Comparison of ENCODE assay signal across 8 cellular contexts in the genomic region with DNA sequence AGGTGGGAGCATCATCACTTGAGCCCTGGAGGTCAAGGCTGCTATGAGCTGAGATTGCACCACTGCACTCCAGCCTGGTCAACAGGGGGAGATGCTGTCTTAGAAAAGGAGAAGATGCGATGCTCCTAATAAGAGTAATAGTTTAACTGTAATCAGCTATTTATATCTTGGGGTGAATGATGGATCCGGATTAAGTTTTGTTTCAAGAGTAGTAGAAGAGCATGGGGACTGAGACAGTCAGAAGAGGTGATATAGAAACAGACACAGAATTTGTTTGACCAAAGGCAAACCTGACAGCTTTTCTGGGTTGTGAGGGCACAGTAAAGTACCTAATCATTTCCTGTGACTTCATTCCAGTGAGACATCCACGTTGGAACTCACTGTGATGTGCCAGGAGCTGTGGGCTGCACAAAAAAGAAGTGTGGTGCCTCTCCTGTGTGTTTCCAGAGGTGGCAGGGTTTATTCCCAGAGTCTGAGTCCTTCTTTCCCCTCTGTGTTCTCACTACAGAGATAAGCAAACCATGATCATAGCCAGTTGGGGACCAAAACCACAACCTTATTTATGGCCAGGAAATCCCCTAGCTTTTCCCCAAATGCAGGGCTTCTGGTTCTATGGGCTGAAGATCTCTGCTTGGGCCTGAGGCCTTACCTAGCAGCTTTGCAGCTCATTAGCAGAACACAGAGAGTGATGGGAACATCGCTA.
DNase-seq lines count a peak whose midpoint lies in the region; ATAC-seq and TF ChIP-seq lines count a peak whose summit lies in the region.

No MANE protein-coding gene starts in this region.

- H3K27me3 ChIP-seq in A673 (replicated peaks; ENCODE audit: insufficient read depth, low read depth, low read length, poor library complexity) (no peaks in the 10 kb centered on the region), RWPE2 (ENCODE audit: insufficient read depth, poor library complexity, severe bottlenecking) (no peaks in the 10 kb centered on the region)

- peaks cover 2% of the 10 kb centered on the region for H3K36me3 Mint-ChIP-seq in memory B cell

- CTCF ChIA-PET in A673 (lab: Charles Lee), result no interaction called here

- intact Hi-C loops in A673 (cut with micrococcal nuclease; ENCODE audit: unreplicated experiment), result no loop called here

- H3K4me1 ChIP-seq in A673 (ENCODE audit: insufficient read depth, low read length, poor library complexity, severe bottlenecking) (peaks cover 2% of the 10 kb centered on the region), RWPE2 (ENCODE audit: insufficient read depth, poor library complexity, severe bottlenecking) (peaks cover 19% of the 10 kb centered on the region)

- TF ChIP-seq CTCF in A673 (conservative IDR thresholded peaks at IDR 0.05; ENCODE audit: low read depth, low read length) (peak; percentile 48), RWPE2 (IDR thresholded peaks at IDR 0.05; ENCODE audit: poor library complexity, severe bottlenecking) (peak; percentile 31)

- H3K4me3 Mint-ChIP-seq in memory B cell, result no peak overlapping the region

- peak overlapping the region; percentile 2 for H3K27ac Mint-ChIP-seq in memory B cell

- H3K4me3 ChIP-seq in A673 (ENCODE audit: low read depth, low read length, poor library complexity, severe bottlenecking) (no peak overlapping the region), RWPE2 (ENCODE audit: severe bottlenecking) (no peak overlapping the region)

- POLR2A ChIA-PET in A673 (lab: Charles Lee; ENCODE audit: low non-redundant PET), result no interaction called here

- H3K9me3 ChIP-seq in A673 (ENCODE audit: low read depth, low read length, poor library complexity, severe bottlenecking) (no peaks in the 10 kb centered on the region), RWPE2 (ENCODE audit: severe bottlenecking) (no peaks in the 10 kb centered on the region)

- DNase-seq in A673 (ENCODE audit: low spot score) (peak; percentile 38), RWPE2 (ENCODE audit: low spot score) (no peak), memory B cell (ENCODE audit: low spot score in 2 of 2) (no peak), AG08396 (ENCODE audit: low spot score) (no peak), Kasumi-1 (lab: John Stamatoyannopoulos, UW) (no peak)

- H3K4me1 Mint-ChIP-seq in memory B cell, result peaks cover 15% of the 10 kb centered on the region

- H3K27me3 Mint-ChIP-seq in memory B cell, result no peaks in the 10 kb centered on the region

- H3K27ac ChIP-seq in A673 (ENCODE audit: low read depth, low read length, poor library complexity, severe bottlenecking), result no peak overlapping the region
- peak overlapping the region; percentile 48 for H3K27ac ChIP-seq in RWPE2 (ENCODE audit: poor library complexity, severe bottlenecking)

- no TSS peak for BruUV-seq in A673 (replicated peaks; lab: Mats Ljungman, UMichigan)

- no peaks in the 10 kb centered on the region for H3K36me3 ChIP-seq in A673 (ENCODE audit: insufficient read depth, low read length, poor library complexity, severe bottlenecking)
- no peaks in the 10 kb centered on the region for H3K36me3 ChIP-seq in RWPE2 (ENCODE audit: low read depth)

- ATAC-seq in GM18502 (IDR thresholded peaks at IDR 0.05; ENCODE audit: poor library complexity, unreplicated experiment) (peak; percentile 69), HG02840 (IDR thresholded peaks at IDR 0.05; ENCODE audit: low FRiP score, unreplicated experiment) (peak; percentile 70), RWPE2 (ENCODE audit: low read depth) (peak; percentile 28; the same call in 1 of the 3 replicates), memory B cell (ENCODE audit: low read depth) (peak; percentile 59), esophagus mucosa (no peak)

- H3K9me3 Mint-ChIP-seq in memory B cell, result no peaks in the 10 kb centered on the region
